ENCODE assay signal across 10 cellular contexts in the genomic region with DNA sequence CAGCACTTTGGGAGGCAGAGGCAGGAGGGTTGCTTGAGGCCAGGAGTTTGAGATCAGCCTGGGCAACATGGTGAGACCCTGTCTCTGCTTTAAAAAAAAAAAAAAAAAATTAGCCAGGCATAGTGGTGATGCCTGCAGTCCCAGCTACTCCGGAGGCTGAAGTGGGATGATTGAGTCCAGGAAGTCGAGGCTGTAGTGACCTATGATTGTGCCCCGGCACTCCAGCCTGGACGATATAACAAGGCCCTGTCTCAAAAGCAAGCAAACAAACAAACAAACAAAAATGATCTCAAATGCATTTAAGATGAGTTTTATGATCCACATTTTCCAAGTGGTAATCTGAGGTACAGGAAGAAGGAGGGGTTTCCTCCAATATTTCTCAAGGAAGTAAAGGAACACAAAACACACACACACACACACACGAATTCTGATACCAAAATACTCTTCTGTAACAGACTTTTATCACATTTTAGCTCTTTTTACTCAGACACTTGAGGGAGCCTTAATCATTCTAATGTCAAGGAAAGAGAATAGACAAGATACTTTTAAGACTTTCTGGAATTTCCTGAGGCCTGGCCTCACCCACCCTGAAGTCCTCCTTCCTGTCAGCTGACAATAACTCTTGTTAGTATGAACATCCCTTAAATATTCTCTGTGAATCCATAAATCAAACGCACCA. TPM values are rescaled to one million over a fixed set of nuclear protein-coding genes. Genes with fewer than 3 reads are reported as not detected.
DNase-seq lines count a peak whose midpoint lies in the region; TF ChIP-seq lines count a peak whose summit lies in the region.
"Had no signal": no experiment of that assay in that cellular context is flagged by ENCODE, and none has a peak within 500 bp of the region (broad histone marks: within the 10 kb centered on the region; RNA-seq: fewer than 3 reads in every experiment).

No MANE protein-coding gene starts in this region.

- peaks cover 11% of the 10 kb centered on the region for H3K4me1 ChIP-seq in mesodermal cell (ENCODE audit: control insufficient read depth, insufficient read depth, low read length, poor library complexity, severe bottlenecking)

- WGBS in mesodermal cell (ENCODE audit: insufficient coverage in 2 of 2), 2 experiments, result 87 to 90% methylated on average over 2 to 3 of the region's 6 CpGs

- peak; percentile 67 for DNase-seq in A172 (ENCODE audit: low spot score)
- DNase-seq in cardiac fibroblast (ENCODE audit: low read depth in 2 of 2), result peak; percentile 60 to 63
- no peak for DNase-seq in NCI-H69 (lab: John Stamatoyannopoulos, UW)
- no peak for DNase-seq in NCI-H524 treated with DMSO at 0.1 percent for 48 hours (lab: John Stamatoyannopoulos, UW)
- DNase-seq in dedifferentiated amniotic fluid mesenchymal stem cell (ENCODE audit: extremely low spot score), result no peak
- no peak for DNase-seq in NCI-H2107 treated with DMSO at 0.1 percent for 48 hours (lab: John Stamatoyannopoulos, UW; ENCODE audit: unreplicated experiment)
- DNase-seq: Calu3 had no signal

- no peak for TF ChIP-seq CTCF in cardiac fibroblast (IDR thresholded peaks at IDR 0.05; ENCODE audit: low read depth, low read length)

- H3K9me3 ChIP-seq in KOPT-K1 (ENCODE audit: insufficient read depth, low read length, poor library complexity, severe bottlenecking) (no peaks in the 10 kb centered on the region), mesodermal cell (ENCODE audit: control insufficient read depth, low read length) (no peaks in the 10 kb centered on the region)

- H3K36me3 ChIP-seq in KOPT-K1 (ENCODE audit: insufficient read depth, low read length) (no peaks in the 10 kb centered on the region), mesodermal cell (ENCODE audit: control insufficient read depth, insufficient read depth, low read length) (peaks cover 46% of the 10 kb centered on the region)

- no peak overlapping the region for H3K4me3 ChIP-seq in cardiac fibroblast (replicated peaks in 1 of 2; ENCODE audit: low read depth in 2 of 2, low read length in 2 of 2)
- H3K4me3 ChIP-seq in mesodermal cell (ENCODE audit: extremely low read depth, insufficient read depth, low read length, poor library complexity, severe bottlenecking), result no peak overlapping the region

- H3K27ac ChIP-seq in KOPT-K1 (ENCODE audit: low read depth, low read length, poor library complexity, severe bottlenecking) (peak overlapping the region; percentile 56), mesodermal cell (ENCODE audit: low read depth, low read length, severe bottlenecking) (peak overlapping the region; percentile 62)
- H3K27ac ChIP-seq: HL-60 had no signal

RNA-seq across cellular contexts. Expression of a gene that starts 44.4 kb away (rescaled TPM):
- 18.9 and 19.2 TPM in 2 replicates for total RNA-seq in A172 (2014; rRNA removed; shearing (Covaris generic))
- 45.0 TPM for polyA plus RNA-seq in mesodermal cell (2013, experiment 1 of 2)
- polyA plus RNA-seq in mesodermal cell (2013, experiment 2 of 2), result 42.5 TPM

Comparison
In these comparisons a context has a peak if more than half of its experiments do, and no peak if none do; other contexts are left out.
1. DNase-seq: peak in A172 (single experiment) and cardiac fibroblast (2 of 2); none in NCI-H69 (single experiment), NCI-H524 treated with DMSO at 0.1 percent for 48 hours (single experiment), dedifferentiated amniotic fluid mesenchymal stem cell (single experiment) and NCI-H2107 treated with DMSO at 0.1 percent for 48 hours (single experiment).